Comparison of ENCODE assay signal across 1 cellular context in genomic region chr3:93973160-93974126, GRCh38.
TF ChIP-seq lines count a peak whose summit lies in the region.

TSS of gene PROS1 (minus strand) at chr3:93973896. CDS start at chr3:93973749, 147 bp downstream.

TF ChIP-seq in K562, 482 proteins besides CTCF, POLR2A, EP300 and RAD21 (continued from another document and continues in another):
- TF ChIP-seq, protein P1, sequence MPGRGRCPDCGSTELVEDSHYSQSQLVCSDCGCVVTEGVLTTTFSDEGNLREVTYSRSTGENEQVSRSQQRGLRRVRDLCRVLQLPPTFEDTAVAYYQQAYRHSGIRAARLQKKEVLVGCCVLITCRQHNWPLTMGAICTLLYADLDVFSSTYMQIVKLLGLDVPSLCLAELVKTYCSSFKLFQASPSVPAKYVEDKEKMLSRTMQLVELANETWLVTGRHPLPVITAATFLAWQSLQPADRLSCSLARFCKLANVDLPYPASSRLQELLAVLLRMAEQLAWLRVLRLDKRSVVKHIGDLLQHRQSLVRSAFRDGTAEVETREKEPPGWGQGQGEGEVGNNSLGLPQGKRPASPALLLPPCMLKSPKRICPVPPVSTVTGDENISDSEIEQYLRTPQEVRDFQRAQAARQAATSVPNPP (IDR thresholded peaks at IDR 0.05; ENCODE audit: borderline replicate concordance, insufficient read depth, insufficient read length) = no peak
- TF ChIP-seq RBM25 (IDR thresholded peaks at IDR 0.05; ENCODE audit: low read depth, low read length, severe bottlenecking) (no peak), NFRKB (IDR thresholded peaks at IDR 0.05; ENCODE audit: low read depth) (0 out of 2 replicates have a peak, but pooled peaks have one; percentile 42), SFPQ (IDR thresholded peaks at IDR 0.05; ENCODE audit: low read depth, low read length) (no peak), HDAC8 (tag; IDR thresholded peaks at IDR 0.05) (no peak), MYNN (IDR thresholded peaks at IDR 0.05) (peak; percentile 63; the same call in 1 of the 2 replicates), MYNN (CRISPR knock-in tag; IDR thresholded peaks at IDR 0.05) (no peak), ELF1 (tag; IDR thresholded peaks at IDR 0.05) (peak; percentile 62), SMC3 (conservative IDR thresholded peaks at IDR 0.05; ENCODE audit: insufficient read depth, low read depth, low read length) (no peak), EHMT2 (IDR thresholded peaks at IDR 0.05) (no peak), ZSCAN32 (CRISPR knock-in tag; IDR thresholded peaks at IDR 0.05) (no peak), SNRNP70 (optimal IDR thresholded peaks at IDR 0.05; ENCODE audit: low read depth, low read length) (no peak), FIP1L1 (IDR thresholded peaks at IDR 0.05; ENCODE audit: low read depth, low read length, poor library complexity, severe bottlenecking) (no peak), ZNF274 (IDR thresholded peaks at IDR 0.05; ENCODE audit: borderline replicate concordance, low read depth, low read length) (no peak), E2F8 (IDR thresholded peaks at IDR 0.05; ENCODE audit: low read depth, partially characterized antibody) (no peak), ZKSCAN8 (CRISPR knock-in tag; IDR thresholded peaks at IDR 0.05) (no peak), ZBTB5 (IDR thresholded peaks at IDR 0.05) (no peak), TAF1 (IDR thresholded peaks at IDR 0.05; ENCODE audit: control insufficient read depth, extremely low read depth, insufficient read depth, low read length, severe bottlenecking) (peak; percentile 71), DPF2 (IDR thresholded peaks at IDR 0.05) (0 out of 2 replicates have a peak, but pooled peaks have one; percentile 13), GTF2A2 (tag; IDR thresholded peaks at IDR 0.05) (no peak), SUPT5H (IDR thresholded peaks at IDR 0.05) (peak; percentile 45; the same call in 1 of the 2 replicates), ETV5 (CRISPR knock-in tag; IDR thresholded peaks at IDR 0.05; ENCODE audit: low read depth) (peak; percentile 28; the same call in 1 of the 2 replicates), YY1 (IDR thresholded peaks at IDR 0.05; ENCODE audit: borderline replicate concordance in 1 of 3, control insufficient read depth in 1 of 3, extremely low read depth in 1 of 3, insufficient read depth in 3 of 3, insufficient read length in 1 of 3, insufficient replicate concordance in 2 of 3, low read depth in 1 of 3, low read length in 2 of 3) (peak in 2 of 3 experiments; percentile 34 to 55), LEF1 (IDR thresholded peaks at IDR 0.05) (peak; percentile 82), ZEB2 (IDR thresholded peaks at IDR 0.05) (no peak), PPARD (CRISPR knock-in tag; IDR thresholded peaks at IDR 0.05) (no peak), KDM4B (IDR thresholded peaks at IDR 0.05; ENCODE audit: borderline replicate concordance in 2 of 2, low read depth in 1 of 2) (0 out of 4 replicates have a peak, but pooled peaks of 1 of the 2 experiments have one; percentile 50), ZNF134 (CRISPR knock-in tag; conservative IDR thresholded peaks at IDR 0.05) (no peak), CEBPB (tag; IDR thresholded peaks at IDR 0.05) (no peak), ZNF764 (CRISPR knock-in tag; IDR thresholded peaks at IDR 0.05; ENCODE audit: low read depth) (no peak), ZNF347 (CRISPR knock-in tag; IDR thresholded peaks at IDR 0.05; ENCODE audit: low read depth) (no peak), XRCC5 (IDR thresholded peaks at IDR 0.05; ENCODE audit: low read depth, low read length) (no peak), HMBOX1 (IDR thresholded peaks at IDR 0.05) (peak; percentile 88)
- TF ChIP-seq, protein P2, sequence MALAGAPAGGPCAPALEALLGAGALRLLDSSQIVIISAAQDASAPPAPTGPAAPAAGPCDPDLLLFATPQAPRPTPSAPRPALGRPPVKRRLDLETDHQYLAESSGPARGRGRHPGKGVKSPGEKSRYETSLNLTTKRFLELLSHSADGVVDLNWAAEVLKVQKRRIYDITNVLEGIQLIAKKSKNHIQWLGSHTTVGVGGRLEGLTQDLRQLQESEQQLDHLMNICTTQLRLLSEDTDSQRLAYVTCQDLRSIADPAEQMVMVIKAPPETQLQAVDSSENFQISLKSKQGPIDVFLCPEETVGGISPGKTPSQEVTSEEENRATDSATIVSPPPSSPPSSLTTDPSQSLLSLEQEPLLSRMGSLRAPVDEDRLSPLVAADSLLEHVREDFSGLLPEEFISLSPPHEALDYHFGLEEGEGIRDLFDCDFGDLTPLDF (CRISPR knock-in tag; IDR thresholded peaks at IDR 0.05) = no peak
- TF ChIP-seq, protein P3, sequence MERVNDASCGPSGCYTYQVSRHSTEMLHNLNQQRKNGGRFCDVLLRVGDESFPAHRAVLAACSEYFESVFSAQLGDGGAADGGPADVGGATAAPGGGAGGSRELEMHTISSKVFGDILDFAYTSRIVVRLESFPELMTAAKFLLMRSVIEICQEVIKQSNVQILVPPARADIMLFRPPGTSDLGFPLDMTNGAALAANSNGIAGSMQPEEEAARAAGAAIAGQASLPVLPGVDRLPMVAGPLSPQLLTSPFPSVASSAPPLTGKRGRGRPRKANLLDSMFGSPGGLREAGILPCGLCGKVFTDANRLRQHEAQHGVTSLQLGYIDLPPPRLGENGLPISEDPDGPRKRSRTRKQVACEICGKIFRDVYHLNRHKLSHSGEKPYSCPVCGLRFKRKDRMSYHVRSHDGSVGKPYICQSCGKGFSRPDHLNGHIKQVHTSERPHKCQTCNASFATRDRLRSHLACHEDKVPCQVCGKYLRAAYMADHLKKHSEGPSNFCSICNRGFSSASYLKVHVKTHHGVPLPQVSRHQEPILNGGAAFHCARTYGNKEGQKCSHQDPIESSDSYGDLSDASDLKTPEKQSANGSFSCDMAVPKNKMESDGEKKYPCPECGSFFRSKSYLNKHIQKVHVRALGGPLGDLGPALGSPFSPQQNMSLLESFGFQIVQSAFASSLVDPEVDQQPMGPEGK (CRISPR knock-in tag; IDR thresholded peaks at IDR 0.05; ENCODE audit: borderline replicate concordance) = no peak
- TF ChIP-seq, protein P4, sequence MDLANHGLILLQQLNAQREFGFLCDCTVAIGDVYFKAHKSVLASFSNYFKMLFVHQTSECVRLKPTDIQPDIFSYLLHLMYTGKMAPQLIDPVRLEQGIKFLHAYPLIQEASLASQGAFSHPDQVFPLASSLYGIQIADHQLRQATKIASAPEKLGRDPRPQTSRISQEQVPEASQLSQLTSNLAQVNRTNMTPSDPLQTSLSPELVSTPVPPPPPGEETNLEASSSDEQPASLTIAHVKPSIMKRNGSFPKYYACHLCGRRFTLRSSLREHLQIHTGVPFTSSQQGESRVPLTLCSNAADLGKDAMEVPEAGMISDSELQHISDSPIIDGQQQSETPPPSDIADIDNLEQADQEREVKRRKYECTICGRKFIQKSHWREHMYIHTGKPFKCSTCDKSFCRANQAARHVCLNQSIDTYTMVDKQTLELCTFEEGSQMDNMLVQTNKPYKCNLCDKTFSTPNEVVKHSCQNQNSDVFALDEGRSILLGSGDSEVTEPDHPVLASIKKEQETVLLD (IDR thresholded peaks at IDR 0.05) = no peak
- TF ChIP-seq, protein P5, sequence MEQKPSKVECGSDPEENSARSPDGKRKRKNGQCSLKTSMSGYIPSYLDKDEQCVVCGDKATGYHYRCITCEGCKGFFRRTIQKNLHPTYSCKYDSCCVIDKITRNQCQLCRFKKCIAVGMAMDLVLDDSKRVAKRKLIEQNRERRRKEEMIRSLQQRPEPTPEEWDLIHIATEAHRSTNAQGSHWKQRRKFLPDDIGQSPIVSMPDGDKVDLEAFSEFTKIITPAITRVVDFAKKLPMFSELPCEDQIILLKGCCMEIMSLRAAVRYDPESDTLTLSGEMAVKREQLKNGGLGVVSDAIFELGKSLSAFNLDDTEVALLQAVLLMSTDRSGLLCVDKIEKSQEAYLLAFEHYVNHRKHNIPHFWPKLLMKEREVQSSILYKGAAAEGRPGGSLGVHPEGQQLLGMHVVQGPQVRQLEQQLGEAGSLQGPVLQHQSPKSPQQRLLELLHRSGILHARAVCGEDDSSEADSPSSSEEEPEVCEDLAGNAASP (IDR thresholded peaks at IDR 0.05) = no peak
- TF ChIP-seq, protein P6, sequence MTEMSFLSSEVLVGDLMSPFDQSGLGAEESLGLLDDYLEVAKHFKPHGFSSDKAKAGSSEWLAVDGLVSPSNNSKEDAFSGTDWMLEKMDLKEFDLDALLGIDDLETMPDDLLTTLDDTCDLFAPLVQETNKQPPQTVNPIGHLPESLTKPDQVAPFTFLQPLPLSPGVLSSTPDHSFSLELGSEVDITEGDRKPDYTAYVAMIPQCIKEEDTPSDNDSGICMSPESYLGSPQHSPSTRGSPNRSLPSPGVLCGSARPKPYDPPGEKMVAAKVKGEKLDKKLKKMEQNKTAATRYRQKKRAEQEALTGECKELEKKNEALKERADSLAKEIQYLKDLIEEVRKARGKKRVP (CRISPR knock-in tag; IDR thresholded peaks at IDR 0.05) = no peak
- TF ChIP-seq, protein P7, sequence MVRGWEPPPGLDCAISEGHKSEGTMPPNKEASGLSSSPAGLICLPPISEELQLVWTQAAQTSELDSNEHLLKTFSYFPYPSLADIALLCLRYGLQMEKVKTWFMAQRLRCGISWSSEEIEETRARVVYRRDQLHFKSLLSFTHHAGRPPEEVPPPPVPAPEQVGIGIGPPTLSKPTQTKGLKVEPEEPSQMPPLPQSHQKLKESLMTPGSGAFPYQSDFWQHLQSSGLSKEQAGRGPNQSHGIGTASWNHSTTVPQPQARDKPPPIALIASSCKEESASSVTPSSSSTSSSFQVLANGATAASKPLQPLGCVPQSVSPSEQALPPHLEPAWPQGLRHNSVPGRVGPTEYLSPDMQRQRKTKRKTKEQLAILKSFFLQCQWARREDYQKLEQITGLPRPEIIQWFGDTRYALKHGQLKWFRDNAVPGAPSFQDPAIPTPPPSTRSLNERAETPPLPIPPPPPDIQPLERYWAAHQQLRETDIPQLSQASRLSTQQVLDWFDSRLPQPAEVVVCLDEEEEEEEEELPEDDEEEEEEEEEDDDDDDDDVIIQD (CRISPR knock-in tag; IDR thresholded peaks at IDR 0.05) = no peak
- TF ChIP-seq, protein P8, sequence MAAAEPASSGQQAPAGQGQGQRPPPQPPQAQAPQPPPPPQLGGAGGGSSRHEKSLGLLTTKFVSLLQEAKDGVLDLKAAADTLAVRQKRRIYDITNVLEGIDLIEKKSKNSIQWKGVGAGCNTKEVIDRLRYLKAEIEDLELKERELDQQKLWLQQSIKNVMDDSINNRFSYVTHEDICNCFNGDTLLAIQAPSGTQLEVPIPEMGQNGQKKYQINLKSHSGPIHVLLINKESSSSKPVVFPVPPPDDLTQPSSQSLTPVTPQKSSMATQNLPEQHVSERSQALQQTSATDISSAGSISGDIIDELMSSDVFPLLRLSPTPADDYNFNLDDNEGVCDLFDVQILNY (CRISPR knock-in tag; IDR thresholded peaks at IDR 0.05) = no peak
